ENCODE assay signal across 1 cellular context in the genomic region with DNA sequence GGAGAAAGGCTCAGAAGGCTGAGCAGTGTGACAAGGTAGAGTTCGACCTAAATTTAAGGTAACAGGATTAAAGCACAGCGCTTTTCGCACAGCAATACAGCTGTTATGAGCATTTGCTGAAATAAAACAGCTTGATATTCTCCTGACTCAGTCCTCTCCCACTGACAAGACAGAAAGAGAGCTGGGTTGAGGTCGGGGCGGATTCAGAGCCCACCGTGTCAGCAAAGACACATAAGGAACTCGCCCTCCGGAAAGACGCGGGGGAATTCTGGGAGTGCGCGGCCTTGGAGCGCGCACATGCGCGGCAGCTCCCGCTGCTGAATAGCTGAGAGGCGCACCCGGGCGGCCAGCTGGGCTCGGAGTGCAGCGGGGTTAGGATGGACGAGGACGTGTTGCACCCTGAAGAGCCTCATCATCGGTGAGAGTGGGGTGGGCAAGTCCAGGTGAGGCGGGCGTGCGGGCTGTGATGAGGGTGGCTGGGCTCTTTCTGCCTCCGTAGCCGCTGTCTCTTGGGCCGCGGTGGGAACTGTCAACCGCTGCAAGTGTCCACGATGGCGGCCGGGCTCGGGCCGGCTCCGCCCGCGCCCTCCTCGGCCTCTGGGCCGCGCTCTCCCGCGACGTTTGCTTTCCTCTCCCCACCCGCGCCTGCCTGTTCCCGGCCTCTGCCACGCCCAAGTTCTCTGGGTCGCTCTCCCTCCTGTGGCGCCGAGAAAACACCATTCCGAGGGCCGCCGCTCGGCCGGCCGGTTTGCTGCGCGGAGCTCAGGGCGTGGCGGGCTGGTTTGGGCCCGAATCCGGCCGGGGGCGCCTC.
TF ChIP-seq lines count a peak whose summit lies in the region.

No MANE protein-coding gene starts in this region.

TF ChIP-seq in K562, 482 proteins besides CTCF, POLR2A, EP300 and RAD21 (continued from another document and continues in another):
- TF ChIP-seq, protein P1, sequence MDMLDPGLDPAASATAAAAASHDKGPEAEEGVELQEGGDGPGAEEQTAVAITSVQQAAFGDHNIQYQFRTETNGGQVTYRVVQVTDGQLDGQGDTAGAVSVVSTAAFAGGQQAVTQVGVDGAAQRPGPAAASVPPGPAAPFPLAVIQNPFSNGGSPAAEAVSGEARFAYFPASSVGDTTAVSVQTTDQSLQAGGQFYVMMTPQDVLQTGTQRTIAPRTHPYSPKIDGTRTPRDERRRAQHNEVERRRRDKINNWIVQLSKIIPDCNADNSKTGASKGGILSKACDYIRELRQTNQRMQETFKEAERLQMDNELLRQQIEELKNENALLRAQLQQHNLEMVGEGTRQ (CRISPR knock-in tag; IDR thresholded peaks at IDR 0.05): no peak
- TF ChIP-seq, protein P2, sequence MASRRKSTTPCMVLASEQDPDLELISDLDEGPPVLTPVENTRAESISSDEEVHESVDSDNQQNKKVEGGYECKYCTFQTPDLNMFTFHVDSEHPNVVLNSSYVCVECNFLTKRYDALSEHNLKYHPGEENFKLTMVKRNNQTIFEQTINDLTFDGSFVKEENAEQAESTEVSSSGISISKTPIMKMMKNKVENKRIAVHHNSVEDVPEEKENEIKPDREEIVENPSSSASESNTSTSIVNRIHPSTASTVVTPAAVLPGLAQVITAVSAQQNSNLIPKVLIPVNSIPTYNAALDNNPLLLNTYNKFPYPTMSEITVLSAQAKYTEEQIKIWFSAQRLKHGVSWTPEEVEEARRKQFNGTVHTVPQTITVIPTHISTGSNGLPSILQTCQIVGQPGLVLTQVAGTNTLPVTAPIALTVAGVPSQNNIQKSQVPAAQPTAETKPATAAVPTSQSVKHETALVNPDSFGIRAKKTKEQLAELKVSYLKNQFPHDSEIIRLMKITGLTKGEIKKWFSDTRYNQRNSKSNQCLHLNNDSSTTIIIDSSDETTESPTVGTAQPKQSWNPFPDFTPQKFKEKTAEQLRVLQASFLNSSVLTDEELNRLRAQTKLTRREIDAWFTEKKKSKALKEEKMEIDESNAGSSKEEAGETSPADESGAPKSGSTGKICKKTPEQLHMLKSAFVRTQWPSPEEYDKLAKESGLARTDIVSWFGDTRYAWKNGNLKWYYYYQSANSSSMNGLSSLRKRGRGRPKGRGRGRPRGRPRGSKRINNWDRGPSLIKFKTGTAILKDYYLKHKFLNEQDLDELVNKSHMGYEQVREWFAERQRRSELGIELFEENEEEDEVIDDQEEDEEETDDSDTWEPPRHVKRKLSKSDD (conservative IDR thresholded peaks at IDR 0.05; ENCODE audit: low read length): no peak
- TF ChIP-seq NFRKB (IDR thresholded peaks at IDR 0.05; ENCODE audit: low read depth) (0 out of 2 replicates have a peak, but pooled peaks have one; percentile 77), ZNF124 (CRISPR knock-in tag; IDR thresholded peaks at IDR 0.05) (no peak), MXI1 (IDR thresholded peaks at IDR 0.05; ENCODE audit: low read depth, low read length) (no peak), SIN3A (IDR thresholded peaks at IDR 0.05; ENCODE audit: borderline replicate concordance in 2 of 2, control insufficient read depth in 1 of 2, low read depth in 2 of 2, low read length in 2 of 2) (peak; percentile 80 to 87; a peak in 2 of 4 replicates), EGR1 (conservative IDR thresholded peaks at IDR 0.05) (peak; percentile 33; the same call in 1 of the 2 replicates), POLR2AphosphoS5 (IDR thresholded peaks at IDR 0.05; ENCODE audit: control insufficient read depth, insufficient read depth, low read depth, low read length) (peak; percentile 40; the same call in 1 of the 2 replicates), MEIS2 (IDR thresholded peaks at IDR 0.05; ENCODE audit: partially characterized antibody) (peak; percentile 71), L3MBTL2 (IDR thresholded peaks at IDR 0.05) (peak; percentile 90), HOXB6 (CRISPR knock-in tag; IDR thresholded peaks at IDR 0.05; ENCODE audit: borderline replicate concordance) (no peak), NBN (IDR thresholded peaks at IDR 0.05; ENCODE audit: low read depth) (no peak), RBM22 (IDR thresholded peaks at IDR 0.05; ENCODE audit: low read depth, low read length, poor library complexity, severe bottlenecking) (no peak), CBX2 (IDR thresholded peaks at IDR 0.05; ENCODE audit: insufficient read depth, low read length, poor library complexity, severe bottlenecking) (no peak), CREM (IDR thresholded peaks at IDR 0.05; ENCODE audit: low read depth) (no peak), ZFX (CRISPR knock-in tag; IDR thresholded peaks at IDR 0.05) (peak; percentile 86), ELF1 (tag; IDR thresholded peaks at IDR 0.05) (no peak), GABPB1 (CRISPR knock-in tag; IDR thresholded peaks at IDR 0.05) (peak; percentile 56; the same call in 1 of the 2 replicates), HDAC2 (IDR thresholded peaks at IDR 0.05) (0 out of 2 replicates have a peak, but pooled peaks have one; percentile 59), SRSF7 (optimal IDR thresholded peaks at IDR 0.05; ENCODE audit: low read depth, low read length) (no peak), E2F3 (CRISPR knock-in tag; IDR thresholded peaks at IDR 0.05) (no peak), RFX7 (CRISPR knock-in tag; IDR thresholded peaks at IDR 0.05) (no peak), CHD2 (IDR thresholded peaks at IDR 0.05; ENCODE audit: low read depth, low read length) (0 out of 2 replicates have a peak, but pooled peaks have one; percentile 0), PHF21A (IDR thresholded peaks at IDR 0.05; ENCODE audit: borderline replicate concordance, low read depth) (no peak), NEUROD1 (IDR thresholded peaks at IDR 0.05; ENCODE audit: borderline replicate concordance, low read depth, low read length, partially characterized antibody) (no peak), TEAD4 (IDR thresholded peaks at IDR 0.05; ENCODE audit: low read length) (no peak), TEAD4 (CRISPR knock-in tag; IDR thresholded peaks at IDR 0.05; ENCODE audit: borderline replicate concordance) (0 out of 2 replicates have a peak, but pooled peaks have one; percentile 22), ZNF134 (CRISPR knock-in tag; conservative IDR thresholded peaks at IDR 0.05) (no peak), DNMT1 (IDR thresholded peaks at IDR 0.05) (no peak), HDAC8 (tag; IDR thresholded peaks at IDR 0.05) (peak; percentile 62; the same call in 1 of the 2 replicates), NFXL1 (CRISPR knock-in tag; IDR thresholded peaks at IDR 0.05) (no peak), NUFIP1 (IDR thresholded peaks at IDR 0.05; ENCODE audit: partially characterized antibody) (no peak), KLF1 (tag; IDR thresholded peaks at IDR 0.05) (0 out of 2 replicates have a peak, but pooled peaks have one; percentile 37)
- TF ChIP-seq, protein P3, sequence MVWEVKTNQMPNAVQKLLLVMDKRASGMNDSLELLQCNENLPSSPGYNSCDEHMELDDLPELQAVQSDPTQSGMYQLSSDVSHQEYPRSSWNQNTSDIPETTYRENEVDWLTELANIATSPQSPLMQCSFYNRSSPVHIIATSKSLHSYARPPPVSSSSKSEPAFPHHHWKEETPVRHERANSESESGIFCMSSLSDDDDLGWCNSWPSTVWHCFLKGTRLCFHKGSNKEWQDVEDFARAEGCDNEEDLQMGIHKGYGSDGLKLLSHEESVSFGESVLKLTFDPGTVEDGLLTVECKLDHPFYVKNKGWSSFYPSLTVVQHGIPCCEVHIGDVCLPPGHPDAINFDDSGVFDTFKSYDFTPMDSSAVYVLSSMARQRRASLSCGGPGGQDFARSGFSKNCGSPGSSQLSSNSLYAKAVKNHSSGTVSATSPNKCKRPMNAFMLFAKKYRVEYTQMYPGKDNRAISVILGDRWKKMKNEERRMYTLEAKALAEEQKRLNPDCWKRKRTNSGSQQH (CRISPR knock-in tag; IDR thresholded peaks at IDR 0.05): no peak
- TF ChIP-seq, protein P4, sequence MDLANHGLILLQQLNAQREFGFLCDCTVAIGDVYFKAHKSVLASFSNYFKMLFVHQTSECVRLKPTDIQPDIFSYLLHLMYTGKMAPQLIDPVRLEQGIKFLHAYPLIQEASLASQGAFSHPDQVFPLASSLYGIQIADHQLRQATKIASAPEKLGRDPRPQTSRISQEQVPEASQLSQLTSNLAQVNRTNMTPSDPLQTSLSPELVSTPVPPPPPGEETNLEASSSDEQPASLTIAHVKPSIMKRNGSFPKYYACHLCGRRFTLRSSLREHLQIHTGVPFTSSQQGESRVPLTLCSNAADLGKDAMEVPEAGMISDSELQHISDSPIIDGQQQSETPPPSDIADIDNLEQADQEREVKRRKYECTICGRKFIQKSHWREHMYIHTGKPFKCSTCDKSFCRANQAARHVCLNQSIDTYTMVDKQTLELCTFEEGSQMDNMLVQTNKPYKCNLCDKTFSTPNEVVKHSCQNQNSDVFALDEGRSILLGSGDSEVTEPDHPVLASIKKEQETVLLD (IDR thresholded peaks at IDR 0.05): peak; percentile 87
- TF ChIP-seq, protein P5, sequence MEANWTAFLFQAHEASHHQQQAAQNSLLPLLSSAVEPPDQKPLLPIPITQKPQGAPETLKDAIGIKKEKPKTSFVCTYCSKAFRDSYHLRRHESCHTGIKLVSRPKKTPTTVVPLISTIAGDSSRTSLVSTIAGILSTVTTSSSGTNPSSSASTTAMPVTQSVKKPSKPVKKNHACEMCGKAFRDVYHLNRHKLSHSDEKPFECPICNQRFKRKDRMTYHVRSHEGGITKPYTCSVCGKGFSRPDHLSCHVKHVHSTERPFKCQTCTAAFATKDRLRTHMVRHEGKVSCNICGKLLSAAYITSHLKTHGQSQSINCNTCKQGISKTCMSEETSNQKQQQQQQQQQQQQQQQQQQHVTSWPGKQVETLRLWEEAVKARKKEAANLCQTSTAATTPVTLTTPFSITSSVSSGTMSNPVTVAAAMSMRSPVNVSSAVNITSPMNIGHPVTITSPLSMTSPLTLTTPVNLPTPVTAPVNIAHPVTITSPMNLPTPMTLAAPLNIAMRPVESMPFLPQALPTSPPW (CRISPR knock-in tag; IDR thresholded peaks at IDR 0.05): peak; percentile 51; the same call in 1 of the 2 replicates
- TF ChIP-seq, protein P6, sequence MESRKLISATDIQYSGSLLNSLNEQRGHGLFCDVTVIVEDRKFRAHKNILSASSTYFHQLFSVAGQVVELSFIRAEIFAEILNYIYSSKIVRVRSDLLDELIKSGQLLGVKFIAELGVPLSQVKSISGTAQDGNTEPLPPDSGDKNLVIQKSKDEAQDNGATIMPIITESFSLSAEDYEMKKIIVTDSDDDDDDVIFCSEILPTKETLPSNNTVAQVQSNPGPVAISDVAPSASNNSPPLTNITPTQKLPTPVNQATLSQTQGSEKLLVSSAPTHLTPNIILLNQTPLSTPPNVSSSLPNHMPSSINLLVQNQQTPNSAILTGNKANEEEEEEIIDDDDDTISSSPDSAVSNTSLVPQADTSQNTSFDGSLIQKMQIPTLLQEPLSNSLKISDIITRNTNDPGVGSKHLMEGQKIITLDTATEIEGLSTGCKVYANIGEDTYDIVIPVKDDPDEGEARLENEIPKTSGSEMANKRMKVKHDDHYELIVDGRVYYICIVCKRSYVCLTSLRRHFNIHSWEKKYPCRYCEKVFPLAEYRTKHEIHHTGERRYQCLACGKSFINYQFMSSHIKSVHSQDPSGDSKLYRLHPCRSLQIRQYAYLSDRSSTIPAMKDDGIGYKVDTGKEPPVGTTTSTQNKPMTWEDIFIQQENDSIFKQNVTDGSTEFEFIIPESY (CRISPR knock-in tag; IDR thresholded peaks at IDR 0.05): no peak
- TF ChIP-seq, protein P7, sequence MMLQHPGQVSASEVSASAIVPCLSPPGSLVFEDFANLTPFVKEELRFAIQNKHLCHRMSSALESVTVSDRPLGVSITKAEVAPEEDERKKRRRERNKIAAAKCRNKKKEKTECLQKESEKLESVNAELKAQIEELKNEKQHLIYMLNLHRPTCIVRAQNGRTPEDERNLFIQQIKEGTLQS (IDR thresholded peaks at IDR 0.05): no peak
- TF ChIP-seq, protein P7 (CRISPR knock-in tag; conservative IDR thresholded peaks at IDR 0.05): no peak
- TF ChIP-seq, protein P8, sequence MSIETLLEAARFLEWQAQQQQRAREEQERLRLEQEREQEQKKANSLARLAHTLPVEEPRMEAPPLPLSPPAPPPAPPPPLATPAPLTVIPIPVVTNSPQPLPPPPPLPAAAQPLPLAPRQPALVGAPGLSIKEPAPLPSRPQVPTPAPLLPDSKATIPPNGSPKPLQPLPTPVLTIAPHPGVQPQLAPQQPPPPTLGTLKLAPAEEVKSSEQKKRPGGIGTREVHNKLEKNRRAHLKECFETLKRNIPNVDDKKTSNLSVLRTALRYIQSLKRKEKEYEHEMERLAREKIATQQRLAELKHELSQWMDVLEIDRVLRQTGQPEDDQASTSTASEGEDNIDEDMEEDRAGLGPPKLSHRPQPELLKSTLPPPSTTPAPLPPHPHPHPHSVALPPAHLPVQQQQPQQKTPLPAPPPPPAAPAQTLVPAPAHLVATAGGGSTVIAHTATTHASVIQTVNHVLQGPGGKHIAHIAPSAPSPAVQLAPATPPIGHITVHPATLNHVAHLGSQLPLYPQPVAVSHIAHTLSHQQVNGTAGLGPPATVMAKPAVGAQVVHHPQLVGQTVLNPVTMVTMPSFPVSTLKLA (conservative IDR thresholded peaks at IDR 0.05): peak; percentile 29 to 80; a peak in 2 of 4 replicates
- TF ChIP-seq, protein P9, sequence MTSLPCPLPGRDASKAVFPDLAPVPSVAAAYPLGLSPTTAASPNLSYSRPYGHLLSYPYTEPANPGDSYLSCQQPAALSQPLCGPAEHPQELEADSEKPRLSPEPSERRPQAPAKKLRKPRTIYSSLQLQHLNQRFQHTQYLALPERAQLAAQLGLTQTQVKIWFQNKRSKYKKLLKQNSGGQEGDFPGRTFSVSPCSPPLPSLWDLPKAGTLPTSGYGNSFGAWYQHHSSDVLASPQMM (CRISPR knock-in tag; IDR thresholded peaks at IDR 0.05): no peak
